In the genomic region with DNA sequence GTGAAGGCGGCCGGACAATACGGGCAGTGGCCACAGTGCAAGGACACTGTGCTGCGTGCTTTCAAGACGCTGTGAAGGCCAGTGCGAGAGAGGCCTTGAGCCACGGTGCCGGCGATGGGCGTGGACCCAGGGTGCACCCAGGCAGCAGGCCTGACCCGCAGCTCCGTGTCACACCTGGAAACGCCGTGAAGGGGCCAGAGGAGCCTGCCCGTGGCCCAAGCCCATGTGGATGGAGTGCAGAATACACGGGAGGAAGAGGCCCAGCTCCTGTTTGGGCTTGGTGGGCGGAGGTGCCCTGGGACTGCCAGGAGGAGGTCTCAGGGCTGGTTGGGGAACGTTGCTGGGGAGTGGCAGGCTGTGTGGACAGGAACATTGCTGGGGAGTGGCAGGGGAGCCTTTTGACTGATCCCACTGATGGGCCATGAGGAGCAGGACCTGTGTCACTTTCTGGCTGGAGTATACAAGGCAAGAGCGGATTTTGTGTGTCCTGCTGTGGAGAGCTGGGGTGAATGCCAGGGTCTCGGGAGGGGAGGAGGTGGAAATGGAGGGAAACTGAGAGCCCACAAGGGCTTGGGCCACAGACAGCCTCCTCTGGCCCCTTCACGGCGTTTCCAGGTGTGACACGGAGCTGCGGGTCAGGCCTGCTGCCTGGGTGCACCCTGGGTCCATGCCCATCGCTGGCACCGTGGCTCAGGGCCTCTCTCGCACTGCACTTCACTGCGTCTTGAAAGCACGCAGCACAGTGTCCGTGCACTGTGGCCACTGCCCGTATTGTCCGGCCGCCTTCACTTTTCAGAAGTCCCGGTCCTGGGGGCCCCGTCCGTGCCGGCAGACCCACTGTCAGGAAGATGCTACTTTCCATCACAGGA, we compare ENCODE assay signal across 21 cellular contexts.
"Had no signal": no experiment of that assay in that cellular context is flagged by ENCODE, and none has a peak within 500 bp of the region (broad histone marks: within the 10 kb centered on the region; RNA-seq: fewer than 3 reads in every experiment).

No MANE protein-coding gene starts in this region.

- H3K4me3 ChIP-seq: gastroesophageal sphincter, lower lobe of right lung, prostate gland had no signal

- ATAC-seq: gastroesophageal sphincter; left colon; lower lobe of right lung; stimulated activated naive CD8-positive, alpha-beta T cell treated with anti-CD3 and anti-CD28 coated beads, Interleukin-15, Interleukin-2, amounts not matched to agents 100 U/mL and 50 U/mL, for 24 hours; T-cell had no signal

- DNase-seq: activated CD4-positive, alpha-beta T cell treated with anti-CD3 and anti-CD28 coated beads for 1 hour; activated CD4-positive, alpha-beta T cell treated with anti-CD3 and anti-CD28 coated beads, Interleukin-2, amount 50 U/mL, for 1 hour; activated naive CD4-positive, alpha-beta T cell treated with Interleukin-2 at 50 U/mL for 16 hours; activated T-cell treated with anti-CD3 and anti-CD28 coated beads, Interleukin-2, amount 50 U/mL, for 1 hour; amygdala; cortex of kidney; endodermal cell; hypothalamus; left colon; lower lobe of right lung; mesendoderm; naive B cell; occipital lobe; stimulated activated CD4-positive, alpha-beta T cell treated with anti-CD3 and anti-CD28 coated beads, Interleukin-12 subunit alpha, Interleukin-12 subunit beta, amount 100 ng/mL, for 4 hours; stimulated activated CD4-positive, alpha-beta T cell treated with anti-CD3 and anti-CD28 coated beads, Interleukin-4, amount 100 ng/mL, for 4 hours; stimulated activated naive CD8-positive, alpha-beta T cell treated with anti-CD3 and anti-CD28 coated beads, Interleukin-15, Interleukin-2, amounts not matched to agents 100 U/mL and 50 U/mL, for 24 hours had no signal

- H3K27ac ChIP-seq: gastroesophageal sphincter, lower lobe of right lung, prostate gland, VCaP had no signal

- H3K4me1 ChIP-seq: gastroesophageal sphincter, lower lobe of right lung, prostate gland had no signal

- H3K27ac Mint-ChIP-seq: endodermal cell; naive B cell; T-cell; T-helper 2 cell treated with Interferon-gamma antibody and Interleukin-4, amounts not matched to agents 5 μg/mL and 100 μg/mL, for 36 hours had no signal

- H3K36me3 ChIP-seq: gastroesophageal sphincter, lower lobe of right lung, prostate gland had no signal

- H3K4me3 Mint-ChIP-seq: endodermal cell; naive B cell; T-cell; T-helper 2 cell treated with Interferon-gamma antibody and Interleukin-4, amounts not matched to agents 5 μg/mL and 100 μg/mL, for 36 hours had no signal

- H3K9me3 Mint-ChIP-seq: endodermal cell; T-cell; T-helper 2 cell treated with Interferon-gamma antibody and Interleukin-4, amounts not matched to agents 5 μg/mL and 100 μg/mL, for 36 hours had no signal

- H3K4me1 Mint-ChIP-seq: endodermal cell, naive B cell, T-cell had no signal

- H3K36me3 Mint-ChIP-seq: naive B cell, T-cell had no signal

- H3K9me3 ChIP-seq: gastroesophageal sphincter, lower lobe of right lung, prostate gland had no signal

- H3K27me3 Mint-ChIP-seq: naive B cell had no signal
